ENCODE assay signal across 12 cellular contexts in genomic region chr11:75490221-75491181, GRCh38. TPM values are rescaled to one million over a fixed set of nuclear protein-coding genes. Genes with fewer than 3 reads are reported as not detected.
DNase-seq lines count a peak whose midpoint lies in the region; ATAC-seq, FAIRE-seq and TF ChIP-seq lines count a peak whose summit lies in the region.
"Had no signal": no experiment of that assay in that cellular context is flagged by ENCODE, and none has a peak within 500 bp of the region (broad histone marks: within the 10 kb centered on the region; RNA-seq: fewer than 3 reads in every experiment).

No MANE protein-coding gene starts in this region.

- POLR2A ChIA-PET in T-cell (lab: Charles Lee) = no interaction called here
- POLR2A ChIA-PET in HepG2 (lab: Yijun Ruan, JAX) = no interaction called here

- TF ChIP-seq POLR2A in HepG2 (IDR thresholded peaks at IDR 0.05; ENCODE audit: insufficient read depth in 1 of 2, low read depth in 2 of 2, low read length in 2 of 2) = no peak

- peaks cover 4% of the 10 kb centered on the region for H3K36me3 Mint-ChIP-seq in T-cell

- peaks cover 22% of the 10 kb centered on the region for H4K20me1 ChIP-seq in HepG2 (ENCODE audit: insufficient read depth, low read length)

- H3K9me3 ChIP-seq in ascending aorta = no peaks in the 10 kb centered on the region
- no peaks in the 10 kb centered on the region for H3K9me3 ChIP-seq in HepG2 (ENCODE audit: low read length)
- H3K9me3 ChIP-seq: sigmoid colon had no signal

- H3K56ac ChIP-seq in mesendoderm (ENCODE audit: low read length) = peak overlapping the region; percentile 72

- intact Hi-C loops in ascending aorta (cut with DNase I) (loop anchor here (5.0 kb wide), 1 partner anchor 33 kb away; no protein-coding TSS in a partner anchor), HepG2 (cut with micrococcal nuclease; ENCODE audit: unreplicated experiment) (no loop called here)

- no peaks in the 10 kb centered on the region for H3K27me3 Mint-ChIP-seq in T-cell

- peak overlapping the region; percentile 69 for H3K23ac ChIP-seq in mesendoderm (ENCODE audit: low read length)

- H4K8ac ChIP-seq in mesendoderm (ENCODE audit: low read depth, low read length) = no peak overlapping the region

- no peak overlapping the region for H2BK120ac ChIP-seq in mesendoderm (ENCODE audit: low read depth, low read length)

- H2BK5ac ChIP-seq in mesendoderm (ENCODE audit: low read length) = no peak overlapping the region

- WGBS in mesendoderm (ENCODE audit: extremely low coverage, insufficient coverage, low lambda C conversion rate) = no CpG with 5 or more reads among the region's 13 CpGs
- WGBS in HepG2 (ENCODE audit: low lambda C conversion rate) = 92% methylated on average over 11 of the region's 13 CpGs

- H3K4me2 ChIP-seq in mesendoderm (ENCODE audit: low read length) (no peak overlapping the region), HepG2 (ENCODE audit: low read depth, low read length) (no peak overlapping the region)

- H4K5ac ChIP-seq in mesendoderm (ENCODE audit: low read length) = no peak overlapping the region

- H3K79me2 ChIP-seq in mesendoderm (ENCODE audit: control insufficient read depth, insufficient read depth, low read length) (no peaks in the 10 kb centered on the region), HepG2 (ENCODE audit: insufficient read depth, low read length) (peaks cover 1% of the 10 kb centered on the region)

- H3K4me1 Mint-ChIP-seq in T-cell = peaks cover 15 to 26% (median 22%) of the 10 kb centered on the region in 3 donors

- no peak for FAIRE-seq in HepG2 (lab: Jason Lieb, UNC)

- BruUV-seq in HepG2 (replicated peaks; lab: Mats Ljungman, UMichigan) = no TSS peak

- H2AFZ ChIP-seq in HepG2 (ENCODE audit: low read length) = no peak overlapping the region

- no peaks in the 10 kb centered on the region for H3K27me3 ChIP-seq in mesendoderm (ENCODE audit: insufficient read depth, low read length, poor library complexity)
- no peaks in the 10 kb centered on the region for H3K27me3 ChIP-seq in ascending aorta
- no peaks in the 10 kb centered on the region for H3K27me3 ChIP-seq in HepG2 (ENCODE audit: control insufficient read depth in 1 of 2, insufficient read depth in 2 of 2, low read length in 2 of 2)
- H3K27me3 ChIP-seq: sigmoid colon had no signal

- DNase-seq in Daoy (ENCODE audit: low read depth) (peak; percentile 81), astrocyte of the cerebellum (ENCODE audit: low read depth) (peak; percentile 20), mesendoderm (peak; percentile 92), T-cell (no peak), NCI-H345 (lab: John Stamatoyannopoulos, UW) (no peak), ascending aorta (ENCODE audit: low spot score in 2 of 2) (no peak), HepG2 (ENCODE audit: low spot score) (no peak)
- DNase-seq: foreskin fibroblast, KBM-7, SHP77 treated with DMSO at 0.1 percent for 48 hours, sigmoid colon had no signal

- CTCF ChIA-PET in T-cell (lab: Charles Lee) (no interaction called here), HepG2 (lab: Yijun Ruan, JAX; ENCODE audit: low intra/inter-chr PET ratio, low total read pairs) (no interaction called here)

- H2AK5ac ChIP-seq in mesendoderm (ENCODE audit: low read length) = peak overlapping the region; percentile 15

- peak overlapping the region; percentile 43 for H3K9ac ChIP-seq in mesendoderm (ENCODE audit: low read length)
- no peak overlapping the region for H3K9ac ChIP-seq in HepG2 (ENCODE audit: insufficient read depth, low read depth, low read length)

- H3K4me3 Mint-ChIP-seq in T-cell = no peak overlapping the region

- in situ Hi-C loops in astrocyte of the cerebellum (cut with HindIII; ENCODE audit: low sequenced_read_pairs) (no loop called here), HepG2 (cut with HindIII; ENCODE audit: extremely low pct_ligation_motif_present, low pct_unique_long_range_greater_than_20kb) (no loop called here)

- H3K79me1 ChIP-seq in mesendoderm (ENCODE audit: low read length) = no peaks in the 10 kb centered on the region

- H3K4ac ChIP-seq in mesendoderm (ENCODE audit: low read depth, low read length) = peak overlapping the region; percentile 45

- no peak overlapping the region for H2BK15ac ChIP-seq in mesendoderm (replicated peaks; ENCODE audit: low read depth)

- ATAC-seq in T-cell (replicated peaks in 1 of 4) (no peak), HepG2 (no peak)

- H3K27ac ChIP-seq in mesendoderm (ENCODE audit: low read depth, low read length) = peak overlapping the region; percentile 10
- no peak overlapping the region for H3K27ac ChIP-seq in ascending aorta
- no peak overlapping the region for H3K27ac ChIP-seq in HepG2 (ENCODE audit: extremely low read length, insufficient read depth, low read length)
- H3K27ac ChIP-seq: sigmoid colon had no signal

- H3K36me3 ChIP-seq in mesendoderm (ENCODE audit: control insufficient read depth, insufficient read depth, low read length) (no peaks in the 10 kb centered on the region), ascending aorta (no peaks in the 10 kb centered on the region), HepG2 (replicated peaks in 1 of 2; ENCODE audit: control insufficient read depth in 1 of 2, insufficient read depth in 2 of 2, low read length in 2 of 2) (peaks cover 9 to 36% of the 10 kb centered on the region in 2 experiments)
- H3K36me3 ChIP-seq: sigmoid colon had no signal

- TF ChIP-seq EP300 in Ishikawa (IDR thresholded peaks at IDR 0.05; ENCODE audit: borderline replicate concordance) = no peak; the same call in 1 of the 2 replicates
- no peak for TF ChIP-seq EP300 in HepG2 (IDR thresholded peaks at IDR 0.05; ENCODE audit: low read depth in 2 of 2, low read length in 2 of 2)
- no peak for TF ChIP-seq EP300 in HepG2 (CRISPR knock-in tag; IDR thresholded peaks at IDR 0.05; ENCODE audit: borderline replicate concordance)

- H3K4me3 ChIP-seq in astrocyte of the cerebellum (ENCODE audit: low read depth, low read length) (no peak overlapping the region), mesendoderm (ENCODE audit: low read length) (no peak overlapping the region), ascending aorta (no peak overlapping the region), HepG2 (replicated peaks in 1 of 3; ENCODE audit: insufficient read depth in 1 of 3, low read depth in 2 of 3, low read length in 3 of 3) (no peak overlapping the region)
- H3K4me3 ChIP-seq: sigmoid colon had no signal

- TF ChIP-seq RAD21 in Ishikawa (IDR thresholded peaks at IDR 0.05; ENCODE audit: low read depth) (no peak), HepG2 (CRISPR knock-in tag; IDR thresholded peaks at IDR 0.05) (no peak)

- H3K18ac ChIP-seq in mesendoderm (ENCODE audit: low read length) = peak overlapping the region; percentile 24

- H3K27ac Mint-ChIP-seq in T-cell = peak overlapping the region in 1 of 2 donors; percentile 61

- TF ChIP-seq CTCF in astrocyte of the cerebellum (IDR thresholded peaks at IDR 0.05; ENCODE audit: low read depth, low read length, missing control alignments) (no peak), ascending aorta (IDR thresholded peaks at IDR 0.05) (no peak), HepG2 (CRISPR knock-in tag; IDR thresholded peaks at IDR 0.05) (no peak)

- peaks cover 5% of the 10 kb centered on the region for H3K4me1 ChIP-seq in mesendoderm (ENCODE audit: control insufficient read depth, low read depth, low read length)
- H3K4me1 ChIP-seq in ascending aorta = no peaks in the 10 kb centered on the region
- H3K4me1 ChIP-seq in HepG2 (ENCODE audit: insufficient read depth, low read length) = peaks cover 4% of the 10 kb centered on the region
- H3K4me1 ChIP-seq: sigmoid colon had no signal

- no peaks in the 10 kb centered on the region for H3K9me3 Mint-ChIP-seq in T-cell

RNA-seq across cellular contexts. Expression of gene GDPD5, which starts 35.2 kb away (rescaled TPM):
- total RNA-seq in Daoy (2014; rRNA removed; shearing (Covaris generic)) = 2.6 and 3.7 TPM in 2 replicates
- 10.9 TPM for polyA plus RNA-seq in mesendoderm (2013, experiment 1 of 2)
- 11.4 TPM for polyA plus RNA-seq in mesendoderm (2013, experiment 2 of 2)
- total RNA-seq in T-cell (10 to 100 TPM; 31.4 to 81.3 (median 70.9) TPM), ascending aorta (64.6 TPM), HepG2 (2016; rRNA removed; fragmentation: Illumina TruSeq; extraction: Trizol) (35.8 and 67.5 TPM in 2 replicates)
- total RNA-seq in HepG2 (2016; cell fraction: cytosol; rRNA removed; fragmentation: Illumina TruSeq; extraction: Trizol; ENCODE audit: low read depth) = 24.1 and 26.9 TPM in 2 replicates
- 31.0 and 63.9 TPM in 2 replicates for total RNA-seq in HepG2 (2016; cell fraction: insoluble cytoplasmic fraction; rRNA removed; fragmentation: Illumina TruSeq; extraction: Trizol)
- total RNA-seq in HepG2 (2016; cell fraction: membrane; rRNA removed; fragmentation: Illumina TruSeq; extraction: Trizol) = 48.4 and 52.8 TPM in 2 replicates
- total RNA-seq in HepG2 (2016; cell fraction: nucleus; rRNA removed; fragmentation: Illumina TruSeq; extraction: Trizol) = 82.9 and 86.5 TPM in 2 replicates
- polyA plus RNA-seq in HepG2 (2011; rRNA removed) = 55.0 and 55.2 TPM in 2 replicates
- polyA plus RNA-seq in HepG2 (2011; cell fraction: cytosol; rRNA removed) = 19.4 and 33.8 TPM in 2 replicates
- polyA plus RNA-seq in HepG2 (2011; cell fraction: nucleus; rRNA removed) = 229 and 337 TPM in 2 replicates
- polyA plus RNA-seq in HepG2 (2012) = 36.3 and 37.7 TPM in 2 replicates
- 14.1 and 14.2 TPM in 2 replicates for polyA plus RNA-seq in HepG2 (2016; cell fraction: cytosol; fragmentation: Illumina TruSeq; extraction: Trizol; ENCODE audit: low read depth)
- polyA plus RNA-seq in HepG2 (2016; cell fraction: insoluble cytoplasmic fraction; fragmentation: Illumina TruSeq; extraction: Trizol; ENCODE audit: low read depth) = 33.8 and 39.1 TPM in 2 replicates
- polyA plus RNA-seq in HepG2 (2016; cell fraction: membrane; fragmentation: Illumina TruSeq; extraction: Trizol; ENCODE audit: low read depth) = 33.4 and 35.7 TPM in 2 replicates
- polyA plus RNA-seq in HepG2 (2016; cell fraction: nucleus; fragmentation: Illumina TruSeq; extraction: Trizol; ENCODE audit: insufficient read depth, low read depth) = 217 and 242 TPM in 2 replicates
- 39.6 and 88.9 TPM in 2 replicates for polyA minus RNA-seq in HepG2 (2011; rRNA and poly(A)+ RNA removed; ENCODE audit: low replicate concordance)
- 23.0 and 24.3 TPM in 2 replicates for polyA minus RNA-seq in HepG2 (2011; cell fraction: cytosol; rRNA and poly(A)+ RNA removed)
- 51.5 and 67.3 TPM in 2 replicates for polyA minus RNA-seq in HepG2 (2011; cell fraction: nucleus; rRNA and poly(A)+ RNA removed)

RNA-seq across cellular contexts. Expression of gene KLHL35, which starts 57.5 kb away (rescaled TPM):
- 8.7 and 12.3 TPM in 2 replicates for total RNA-seq in Daoy (2014; rRNA removed; shearing (Covaris generic))
- polyA plus RNA-seq in mesendoderm (2013, experiment 1 of 2) = 0.13 TPM
- polyA plus RNA-seq in mesendoderm (2013, experiment 2 of 2) = 0.22 TPM
- total RNA-seq in T-cell (1 to 10 TPM in 4 of 5 donors, under 1 TPM in 1; 0.33 to 2.9 (median 1.5) TPM), ascending aorta (not detected), HepG2 (2016; rRNA removed; fragmentation: Illumina TruSeq; extraction: Trizol) (not detected in 2 replicates)
- total RNA-seq in HepG2 (2016; cell fraction: cytosol; rRNA removed; fragmentation: Illumina TruSeq; extraction: Trizol; ENCODE audit: low read depth) = not detected in 2 replicates
- not detected in 2 replicates for total RNA-seq in HepG2 (2016; cell fraction: insoluble cytoplasmic fraction; rRNA removed; fragmentation: Illumina TruSeq; extraction: Trizol)
- not detected in 2 replicates for total RNA-seq in HepG2 (2016; cell fraction: membrane; rRNA removed; fragmentation: Illumina TruSeq; extraction: Trizol)
- not detected in 2 replicates for total RNA-seq in HepG2 (2016; cell fraction: nucleus; rRNA removed; fragmentation: Illumina TruSeq; extraction: Trizol)
- polyA plus RNA-seq in HepG2 (2011; rRNA removed) = not detected in 2 replicates
- 0.03 TPM in 1 of 2 replicates, not detected in the other for polyA plus RNA-seq in HepG2 (2011; cell fraction: cytosol; rRNA removed)
- 0.10 and 0.14 TPM in 2 replicates for polyA plus RNA-seq in HepG2 (2011; cell fraction: nucleus; rRNA removed)
- 0.12 TPM in 1 of 2 replicates, not detected in the other for polyA plus RNA-seq in HepG2 (2012)
- polyA plus RNA-seq in HepG2 (2016; cell fraction: cytosol; fragmentation: Illumina TruSeq; extraction: Trizol; ENCODE audit: low read depth) = not detected in 2 replicates
- polyA plus RNA-seq in HepG2 (2016; cell fraction: insoluble cytoplasmic fraction; fragmentation: Illumina TruSeq; extraction: Trizol; ENCODE audit: low read depth) = not detected in 2 replicates
- not detected in 2 replicates for polyA plus RNA-seq in HepG2 (2016; cell fraction: membrane; fragmentation: Illumina TruSeq; extraction: Trizol; ENCODE audit: low read depth)
- 1.3 TPM in 1 of 2 replicates, not detected in the other for polyA plus RNA-seq in HepG2 (2016; cell fraction: nucleus; fragmentation: Illumina TruSeq; extraction: Trizol; ENCODE audit: insufficient read depth, low read depth)
- polyA minus RNA-seq in HepG2 (2011; rRNA and poly(A)+ RNA removed; ENCODE audit: low replicate concordance) = 9.7 TPM in 1 of 2 replicates, not detected in the other
- polyA minus RNA-seq in HepG2 (2011; cell fraction: cytosol; rRNA and poly(A)+ RNA removed) = 0.70 TPM in 1 of 2 replicates, not detected in the other
- 0.64 TPM in 1 of 2 replicates, not detected in the other for polyA minus RNA-seq in HepG2 (2011; cell fraction: nucleus; rRNA and poly(A)+ RNA removed)

Comparison
In these comparisons a context has a peak if more than half of its experiments do, and no peak if none do; other contexts are left out.
1. DNase-seq: peak in Daoy (single experiment), astrocyte of the cerebellum (single experiment) and mesendoderm (single experiment); none in T-cell (0 of 34), NCI-H345 (single experiment), ascending aorta (0 of 2) and HepG2 (single experiment).